ENCODE assay signal across 13 cellular contexts in the genomic region with DNA sequence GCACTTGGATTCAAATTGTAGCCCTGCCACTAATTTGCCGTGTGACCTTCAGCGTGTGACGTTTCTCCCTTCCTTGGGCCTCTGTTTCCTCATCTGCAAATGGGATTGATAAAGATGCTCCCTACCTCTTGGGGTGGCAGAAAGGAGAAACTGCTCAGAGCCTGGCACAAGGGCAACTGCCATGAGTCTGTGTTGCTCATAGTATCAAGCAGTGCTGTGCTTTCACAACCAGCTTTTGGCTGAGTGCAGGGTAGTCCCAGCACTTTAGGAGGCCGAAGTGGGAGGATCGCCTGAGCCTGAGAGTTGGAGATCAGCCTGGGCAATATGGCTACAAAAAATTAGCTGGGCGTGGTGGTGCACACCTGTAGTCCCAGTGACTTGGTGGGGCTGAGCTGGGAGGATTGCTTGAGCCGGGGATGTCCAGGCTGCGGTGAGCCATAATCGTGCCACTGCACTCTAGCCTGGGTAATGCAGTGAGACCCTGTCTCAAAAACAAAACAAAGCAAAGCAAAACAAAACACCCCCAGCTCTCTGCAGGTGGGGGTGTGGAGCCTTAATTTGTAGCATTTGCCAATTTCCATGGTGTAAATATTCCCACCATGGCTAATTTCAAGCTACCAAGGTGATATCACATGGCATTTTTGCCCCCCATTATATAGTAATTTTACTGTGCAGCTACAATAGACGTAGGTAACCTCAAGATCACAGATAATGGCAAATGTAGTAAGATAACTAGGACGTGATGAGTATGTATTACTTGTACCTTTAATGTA. TPM values are rescaled to one million over a fixed set of nuclear protein-coding genes. Genes with fewer than 3 reads are reported as not detected.
DNase-seq lines count a peak whose midpoint lies in the region; ATAC-seq and TF ChIP-seq lines count a peak whose summit lies in the region.
"Had no signal": no experiment of that assay in that cellular context is flagged by ENCODE, and none has a peak within 500 bp of the region (broad histone marks: within the 10 kb centered on the region; RNA-seq: fewer than 3 reads in every experiment).

No MANE protein-coding gene starts in this region.

- peak; percentile 13 for DNase-seq in DMS53 (lab: John Stamatoyannopoulos, UW)
- DNase-seq in DMS53 treated with DMSO at 0.1 percent for 48 hours (lab: John Stamatoyannopoulos, UW; ENCODE audit: unreplicated experiment) = no peak
- DNase-seq in H9 = no peak
- no peak for DNase-seq in activated B cell treated with CpG ODN at 0.5 μM for 24 hours
- DNase-seq in naive thymus-derived CD8-positive, alpha-beta T cell = no peak
- no peak for DNase-seq in NCI-H146 (lab: John Stamatoyannopoulos, UW)
- no peak for DNase-seq in NCI-H2227 (lab: John Stamatoyannopoulos, UW; ENCODE audit: unreplicated experiment)
- no peak for DNase-seq in NCI-H1417 (lab: John Stamatoyannopoulos, UW)
- DNase-seq: NCI-H226 had no signal

- intact Hi-C loops in activated B cell treated with CpG ODN at 0.5 μM for 24 hours (cut with micrococcal nuclease) = loop anchor here (2.0 to 10.0 kb wide), 4 partner anchors 71 to 347 kb away; a partner anchor contains a TSS

- H3K9ac ChIP-seq in H9 (ENCODE audit: extremely low read depth, insufficient read length, low read length) = no peak overlapping the region

- no peak overlapping the region for H2BK120ac ChIP-seq in H9 (ENCODE audit: low read depth, low read length, poor library complexity, severe bottlenecking)

- H4K8ac ChIP-seq in H9 (replicated peaks; ENCODE audit: insufficient read length, low read depth, low read length) = no peak overlapping the region

- H2BK15ac ChIP-seq in H9 (ENCODE audit: low read depth, low read length) = no peak overlapping the region

- H3K9me3 Mint-ChIP-seq in H9 = no peaks in the 10 kb centered on the region; a peak in 2 of 5 replicates
- no peaks in the 10 kb centered on the region for H3K9me3 Mint-ChIP-seq in activated B cell treated with CpG ODN at 0.5 μM for 24 hours
- H3K9me3 Mint-ChIP-seq in naive thymus-derived CD8-positive, alpha-beta T cell = no peaks in the 10 kb centered on the region

- peaks cover 24 to 26% of the 10 kb centered on the region in 2 experiments for H3K4me1 Mint-ChIP-seq in H9
- H3K4me1 Mint-ChIP-seq in activated B cell treated with CpG ODN at 0.5 μM for 24 hours = peaks cover 32% of the 10 kb centered on the region
- H3K4me1 Mint-ChIP-seq in naive thymus-derived CD8-positive, alpha-beta T cell = peaks cover 26 to 36% (median 34%) of the 10 kb centered on the region in 4 donors

- peaks cover 12% of the 10 kb centered on the region for H3K23me2 ChIP-seq in H9 (ENCODE audit: insufficient read length, low read depth, low read length, poor library complexity, severe bottlenecking)

- H3K27me3 ChIP-seq in H9 (ENCODE audit: insufficient read depth, low read length) = peaks cover 2% of the 10 kb centered on the region; the same call in 1 of the 2 replicates
- H3K27me3 ChIP-seq: colonic mucosa, right atrium auricular region, transverse colon had no signal

- H2BK20ac ChIP-seq in H9 (ENCODE audit: low read depth, low read length, poor library complexity, severe bottlenecking) = no peak overlapping the region

- H4K5ac ChIP-seq in H9 (ENCODE audit: insufficient read length, low read depth, low read length) = no peak overlapping the region

- H3K36me3 Mint-ChIP-seq in H9 (ENCODE audit: insufficient read depth in 1 of 3, low read depth in 3 of 3) (peaks cover 0 to 6% (median 3%) of the 10 kb centered on the region in 3 experiments; a peak in 3 of 7 replicates), activated B cell treated with CpG ODN at 0.5 μM for 24 hours (ENCODE audit: low read depth) (no peaks in the 10 kb centered on the region)
- H3K36me3 Mint-ChIP-seq in naive thymus-derived CD8-positive, alpha-beta T cell = no peaks in the 10 kb centered on the region

- no peak overlapping the region for H2AFZ ChIP-seq in H9 (ENCODE audit: low read length)

- H3K27ac ChIP-seq in H9 (ENCODE audit: insufficient read length, low read depth, low read length) = no peak overlapping the region
- H3K27ac ChIP-seq: 22Rv1, colonic mucosa, transverse colon had no signal

- no peak overlapping the region for H4K91ac ChIP-seq in H9 (ENCODE audit: insufficient read length, low read depth, low read length)

- H2BK5ac ChIP-seq in H9 (ENCODE audit: insufficient read length, low read length) = no peak overlapping the region

- no peaks in the 10 kb centered on the region for H4K20me1 ChIP-seq in H9 (ENCODE audit: control insufficient read depth, insufficient read depth, insufficient read length)

- no peak overlapping the region for H3T11ph ChIP-seq in H9 (ENCODE audit: low read length)

- H3K27me3 Mint-ChIP-seq in H9 (ENCODE audit: low read depth) = peaks cover 37% of the 10 kb centered on the region
- H3K27me3 Mint-ChIP-seq in activated B cell treated with CpG ODN at 0.5 μM for 24 hours = peaks cover 6% of the 10 kb centered on the region
- peaks cover 6 to 10% (median 6%) of the 10 kb centered on the region in 5 donors for H3K27me3 Mint-ChIP-seq in naive thymus-derived CD8-positive, alpha-beta T cell

- no peak overlapping the region for H3K14ac ChIP-seq in H9 (ENCODE audit: insufficient read depth, low read length)

- no peak for TF ChIP-seq CTCF in H9 (conservative IDR thresholded peaks at IDR 0.05)
- TF ChIP-seq CTCF in activated B cell treated with CpG ODN at 0.5 μM for 24 hours (IDR thresholded peaks at IDR 0.05) = no peak

- POLR2A ChIA-PET in activated B cell treated with CpG ODN at 0.5 μM for 24 hours (lab: Charles Lee) = interaction anchor here (0.6 kb wide), 1 partner anchor 171 kb away, joined by 3 read pairs; no protein-coding TSS in a partner anchor
- POLR2A ChIA-PET in naive thymus-derived CD8-positive, alpha-beta T cell (lab: Charles Lee) = no interaction called here

- CTCF ChIA-PET in activated B cell treated with CpG ODN at 0.5 μM for 24 hours (lab: Charles Lee) = interaction anchor here (0.5 to 1.3 kb wide), 4 partner anchors 188 to 479 kb away, joined by 3 to 4 read pairs (median 3); no protein-coding TSS in a partner anchor

- no CpG with 5 or more reads among the region's 11 CpGs for WGBS in H9 (ENCODE audit: extremely low coverage, insufficient read length, low lambda C conversion rate)

- no peak overlapping the region for H3K56ac ChIP-seq in H9 (ENCODE audit: insufficient read length, low read depth, low read length)

- no peaks in the 10 kb centered on the region for H3K9me3 ChIP-seq in H9 (ENCODE audit: control insufficient read depth, low read depth, low read length)
- H3K9me3 ChIP-seq: colonic mucosa, right atrium auricular region, transverse colon had no signal

- no peak overlapping the region for H3K4me2 ChIP-seq in H9 (ENCODE audit: insufficient read depth, insufficient read length, low read length)

- H3K4me1 ChIP-seq in H9 (ENCODE audit: insufficient read depth, low read length) = no peaks in the 10 kb centered on the region

- no peak overlapping the region for H3K4ac ChIP-seq in H9 (ENCODE audit: low read depth, low read length)

- no peak overlapping the region for H3K27ac Mint-ChIP-seq in H9
- no peak overlapping the region for H3K27ac Mint-ChIP-seq in activated B cell treated with CpG ODN at 0.5 μM for 24 hours
- peak overlapping the region in 2 of 10 donors; percentile 35 to 39 for H3K27ac Mint-ChIP-seq in naive thymus-derived CD8-positive, alpha-beta T cell

- ATAC-seq in activated B cell treated with CpG ODN at 0.5 μM for 24 hours (ENCODE audit: low read depth) = no peak
- ATAC-seq in naive thymus-derived CD8-positive, alpha-beta T cell = no peak

- H2AK5ac ChIP-seq in H9 (ENCODE audit: insufficient read length, low read length) = no peak overlapping the region

- H2BK12ac ChIP-seq in H9 (ENCODE audit: insufficient read length, low read depth, low read length) = no peak overlapping the region

- H3K79me1 ChIP-seq in H9 (ENCODE audit: insufficient read depth, low read depth, low read length, poor library complexity, severe bottlenecking) = peaks cover 7% of the 10 kb centered on the region

- H3K4me3 Mint-ChIP-seq in H9 (peak overlapping the region; percentile 21 to 87; a peak in 3 of 5 replicates), activated B cell treated with CpG ODN at 0.5 μM for 24 hours (peak overlapping the region; percentile 19)
- H3K4me3 Mint-ChIP-seq in naive thymus-derived CD8-positive, alpha-beta T cell = peak overlapping the region in 8 of 10 donors; percentile 12 to 74 (median 49)

- H3K18ac ChIP-seq in H9 (ENCODE audit: insufficient read length, low read depth, low read length) = no peak overlapping the region

- H3K79me2 ChIP-seq in H9 (ENCODE audit: insufficient read depth, low read length) = no peaks in the 10 kb centered on the region

- no peak overlapping the region for H3K23ac ChIP-seq in H9 (ENCODE audit: insufficient read length, low read depth, low read length)

RNA-seq across cellular contexts. Expression of a gene that starts 1.6 kb away (rescaled TPM):
- 44.7 and 46.8 TPM in 2 replicates for total RNA-seq in H9 (2021)
- total RNA-seq in activated B cell treated with CpG ODN at 0.5 μM for 24 hours = 26.0 and 28.0 TPM in 2 replicates
- total RNA-seq in naive thymus-derived CD8-positive, alpha-beta T cell = 10 to 100 TPM; 19.6 to 24.9 TPM
- polyA plus RNA-seq in naive thymus-derived CD8-positive, alpha-beta T cell = under 1 TPM; 0.79 to 0.95 (median 0.91) TPM

RNA-seq across cellular contexts. Expression of a gene that starts 4.2 kb away (rescaled TPM):
- total RNA-seq in H9 (2021) (0.61 TPM in 2 replicates), activated B cell treated with CpG ODN at 0.5 μM for 24 hours (not detected in 2 replicates)
- total RNA-seq in naive thymus-derived CD8-positive, alpha-beta T cell = not detected
- not detected for polyA plus RNA-seq in naive thymus-derived CD8-positive, alpha-beta T cell
